ENCODE assay signal across 28 cellular contexts in genomic region chr6:142633317-142633716, GRCh38.
"Had no signal": no experiment of that assay in that cellular context is flagged by ENCODE, and none has a peak within 500 bp of the region (broad histone marks: within the 10 kb centered on the region; RNA-seq: fewer than 3 reads in every experiment).

No MANE protein-coding gene starts in this region.

- H3K4me3 ChIP-seq: neural progenitor cell, ovary, psoas muscle, right lobe of liver, sigmoid colon, stomach, thoracic aorta, thyroid gland, transverse colon, upper lobe of right lung, uterus had no signal

- H3K4me1 Mint-ChIP-seq: natural killer cell; nephron; neural progenitor cell; stimulated activated naive B cell treated with anti-CD40 and anti-IgM and Interleukin-4, amounts not matched to agents 10 μg/mL and 1 μg/mL and 100 μg/mL, for 72 hours had no signal

- ATAC-seq: natural killer cell; psoas muscle; right cardiac atrium; right lobe of liver; stimulated activated effector memory CD8-positive, alpha-beta T cell treated with anti-CD3 and anti-CD28 coated beads, Interleukin-12 subunit alpha, Interleukin-12 subunit beta, amount 100 ng/mL, for 72 hours; stimulated activated naive B cell treated with anti-CD40 and anti-IgM and Interleukin-4, amounts not matched to agents 10 μg/mL and 1 μg/mL and 100 μg/mL, for 72 hours; upper lobe of right lung had no signal

- H3K4me3 Mint-ChIP-seq: natural killer cell; nephron; neural progenitor cell; stimulated activated effector memory CD8-positive, alpha-beta T cell treated with anti-CD3 and anti-CD28 coated beads, Interleukin-12 subunit alpha, Interleukin-12 subunit beta, amount 100 ng/mL, for 72 hours; stimulated activated naive B cell treated with anti-CD40 and anti-IgM and Interleukin-4, amounts not matched to agents 10 μg/mL and 1 μg/mL and 100 μg/mL, for 72 hours; stimulated activated naive CD8-positive, alpha-beta T cell treated with anti-CD3 and anti-CD28 coated beads, Interleukin-15, Interleukin-2, amounts not matched to agents 100 ng/mL and 50 ng/mL, for 24 hours; type B pancreatic cell had no signal

- H3K36me3 ChIP-seq: neural progenitor cell, ovary, right lobe of liver, sigmoid colon, stomach, thoracic aorta, thyroid gland, transverse colon, upper lobe of right lung, uterus had no signal

- H3K27ac Mint-ChIP-seq: natural killer cell; nephron; neural progenitor cell; progenitor cell of endocrine pancreas; stimulated activated effector memory CD8-positive, alpha-beta T cell treated with anti-CD3 and anti-CD28 coated beads, Interleukin-12 subunit alpha, Interleukin-12 subunit beta, amount 100 ng/mL, for 72 hours; stimulated activated naive B cell treated with anti-CD40 and anti-IgM and Interleukin-4, amounts not matched to agents 10 μg/mL and 1 μg/mL and 100 μg/mL, for 72 hours; stimulated activated naive CD8-positive, alpha-beta T cell treated with anti-CD3 and anti-CD28 coated beads, Interleukin-15, Interleukin-2, amounts not matched to agents 100 ng/mL and 50 ng/mL, for 24 hours; type B pancreatic cell had no signal

- H3K4me1 ChIP-seq: neural progenitor cell, parathyroid adenoma, psoas muscle, right lobe of liver, sigmoid colon, stomach, thyroid gland, transverse colon, upper lobe of right lung, uterus had no signal

- H3K9me3 Mint-ChIP-seq: nephron; neural progenitor cell; stimulated activated effector memory CD8-positive, alpha-beta T cell treated with anti-CD3 and anti-CD28 coated beads, Interleukin-12 subunit alpha, Interleukin-12 subunit beta, amount 100 ng/mL, for 72 hours; stimulated activated naive B cell treated with anti-CD40 and anti-IgM and Interleukin-4, amounts not matched to agents 10 μg/mL and 1 μg/mL and 100 μg/mL, for 72 hours; stimulated activated naive CD8-positive, alpha-beta T cell treated with anti-CD3 and anti-CD28 coated beads, Interleukin-15, Interleukin-2, amounts not matched to agents 100 ng/mL and 50 ng/mL, for 24 hours; type B pancreatic cell had no signal

- H3K4me2 ChIP-seq: neural progenitor cell had no signal

- H3K9ac ChIP-seq: neural progenitor cell, parathyroid adenoma had no signal

- H3K27me3 ChIP-seq: neural progenitor cell, ovary, right lobe of liver, sigmoid colon, stomach, thyroid gland, transverse colon, upper lobe of right lung, uterus had no signal

- H2AFZ ChIP-seq: neural progenitor cell, parathyroid adenoma had no signal

- H3K79me2 ChIP-seq: parathyroid adenoma had no signal

- H3K9me3 ChIP-seq: ovary, psoas muscle, right lobe of liver, sigmoid colon, stomach, thoracic aorta, thyroid gland, transverse colon, upper lobe of right lung, uterus had no signal

- DNase-seq: natural killer cell; occipital lobe; ovary; posterior cingulate gyrus; psoas muscle; right cardiac atrium; right lobe of liver; sigmoid colon; small intestine; stimulated activated CD4-positive, alpha-beta T cell treated with anti-CD3 and anti-CD28 coated beads, Interleukin-15, amount 100 ng/mL, for 24 hours; stimulated activated CD4-positive, alpha-beta T cell treated with anti-CD3 and anti-CD28 coated beads, Interleukin-2, amount 100 ng/mL, for 24 hours; stimulated activated CD4-positive, alpha-beta T cell treated with anti-CD3 and anti-CD28 coated beads, Interleukin-2, amount 100 ng/mL, for 48 hours; stimulated activated CD4-positive, alpha-beta T cell treated with anti-CD3 and anti-CD28 coated beads, Interleukin-4, amount 100 ng/mL, for 24 hours; stimulated activated naive B cell treated with anti-CD40 and anti-IgM and Interleukin-4, amounts not matched to agents 10 μg/mL and 1 μg/mL and 100 μg/mL, for 72 hours; stimulated activated naive CD4-positive, alpha-beta T cell treated with Interleukin-2 at 50 U/mL for 16 hours; stomach; thyroid gland; transverse colon; upper lobe of right lung; uterus had no signal

- H3K27ac ChIP-seq: neural progenitor cell, ovary, parathyroid adenoma, psoas muscle, right lobe of liver, sigmoid colon, stomach, thoracic aorta, thyroid gland, transverse colon, upper lobe of right lung, uterus had no signal

- H3K27me3 Mint-ChIP-seq: progenitor cell of endocrine pancreas, type B pancreatic cell had no signal

- H3K36me3 Mint-ChIP-seq: natural killer cell; neural progenitor cell; stimulated activated effector memory CD8-positive, alpha-beta T cell treated with anti-CD3 and anti-CD28 coated beads, Interleukin-12 subunit alpha, Interleukin-12 subunit beta, amount 100 ng/mL, for 72 hours; stimulated activated naive B cell treated with anti-CD40 and anti-IgM and Interleukin-4, amounts not matched to agents 10 μg/mL and 1 μg/mL and 100 μg/mL, for 72 hours; type B pancreatic cell had no signal
